In the genomic region with DNA sequence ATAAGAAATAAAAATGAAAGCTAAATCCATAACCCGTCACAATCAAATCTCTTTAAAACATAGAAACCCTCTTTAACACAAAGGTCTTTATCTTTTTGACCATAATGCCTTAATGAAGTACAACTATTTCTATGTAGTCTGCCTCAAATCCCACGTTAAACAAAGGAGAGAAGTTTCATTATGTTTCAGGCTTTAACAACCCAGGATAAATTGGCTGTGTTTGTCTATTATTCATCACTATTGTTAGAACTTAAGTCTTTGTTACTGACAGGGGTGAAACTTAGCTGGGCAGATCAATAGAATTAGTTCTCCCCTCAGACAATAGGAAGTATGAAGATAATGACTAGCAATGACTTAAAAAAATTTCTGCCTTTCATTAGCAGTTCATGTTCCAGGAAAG, we compare ENCODE assay signal across 20 cellular contexts. TPM values are rescaled to one million over a fixed set of nuclear protein-coding genes. Genes with fewer than 3 reads are reported as not detected.
DNase-seq lines count a peak whose midpoint lies in the region; ATAC-seq, FAIRE-seq and TF ChIP-seq lines count a peak whose summit lies in the region.
"Had no signal": no experiment of that assay in that cellular context is flagged by ENCODE, and none has a peak within 500 bp of the region (broad histone marks: within the 10 kb centered on the region; RNA-seq: fewer than 3 reads in every experiment).

No MANE protein-coding gene starts in this region.

- H3K79me2 ChIP-seq in GM12878 (ENCODE audit: control insufficient read depth, insufficient read depth, low read length): no peaks in the 10 kb centered on the region

- H3K36me3 ChIP-seq in GM06990 (ENCODE audit: control insufficient read depth, insufficient read depth, low read length) (no peaks in the 10 kb centered on the region), GM12878 (ENCODE audit: control insufficient read depth in 2 of 2, insufficient read depth in 2 of 2, low read length in 1 of 2) (no peaks in the 10 kb centered on the region), ascending aorta (no peaks in the 10 kb centered on the region)

- H3K4me1 ChIP-seq in GM12878 (ENCODE audit: control insufficient read depth, insufficient read depth, low read length) (no peaks in the 10 kb centered on the region), ascending aorta (peaks cover 6 to 10% of the 10 kb centered on the region in 2 donors)
- H3K4me1 ChIP-seq: Caco-2 had no signal

- DNase-seq in GM06990 (ENCODE audit: extremely low read depth, insufficient read length) (peak; percentile 55), GM12878 (ENCODE audit: low read depth, low spot score) (no peak), mesothelial cell of epicardium (ENCODE audit: low spot score in 2 of 2, unreplicated experiment in 2 of 2) (no peak), progenitor cell of endocrine pancreas (ENCODE audit: low spot score, unreplicated experiment) (no peak), mucosa of gallbladder (ENCODE audit: low spot score) (no peak), ascending aorta (ENCODE audit: low spot score in 2 of 2) (no peak), HuH-7.5 (ENCODE audit: low spot score) (no peak), mesenteric fat pad (ENCODE audit: low spot score) (no peak)
- DNase-seq: ACHN; Caco-2; CD4-positive, alpha-beta T cell; H7; HFFc6 had no signal

- peaks cover 3% of the 10 kb centered on the region for H3K9me3 Mint-ChIP-seq in mesothelial cell of epicardium
- no peaks in the 10 kb centered on the region for H3K9me3 Mint-ChIP-seq in progenitor cell of endocrine pancreas (ENCODE audit: low read depth)
- H3K9me3 Mint-ChIP-seq: CD4-positive, alpha-beta T cell; GM23338; HFFc6 had no signal

- H4K20me1 ChIP-seq in GM12878 (ENCODE audit: control insufficient read depth, insufficient read depth): no peaks in the 10 kb centered on the region

- no peak for ATAC-seq in GM12878
- ATAC-seq: GM23338, HCT116 had no signal

- no peak overlapping the region for H2AFZ ChIP-seq in GM12878 (ENCODE audit: control insufficient read depth, low read depth, low read length)
- H2AFZ ChIP-seq: GM23338 had no signal

- H3K27ac Mint-ChIP-seq in mesothelial cell of epicardium (peak overlapping the region; percentile 68), progenitor cell of endocrine pancreas (peak overlapping the region; percentile 35)
- H3K27ac Mint-ChIP-seq: GM23338, HFFc6 had no signal

- intact Hi-C loops in GM12878 (cut with micrococcal nuclease; ENCODE audit: unreplicated experiment): no loop called here
- intact Hi-C loops in ascending aorta (cut with DNase I): loop anchor here (5.0 kb wide), 1 partner anchor 36 kb away; no protein-coding TSS in a partner anchor

- in situ Hi-C loops in GM12878 (cut with MboI): no loop called here

- H3K27me3 Mint-ChIP-seq in mesothelial cell of epicardium (ENCODE audit: low read depth): no peaks in the 10 kb centered on the region
- H3K27me3 Mint-ChIP-seq in progenitor cell of endocrine pancreas: peaks cover 6% of the 10 kb centered on the region

- no TSS peak for BruUV-seq in GM12878 (replicated peaks; lab: Mats Ljungman, UMichigan)

- H3K27me3 ChIP-seq in GM06990 (replicated peaks; ENCODE audit: control insufficient read depth, insufficient read depth, low read length) (no peaks in the 10 kb centered on the region; the same call in 1 of the 2 replicates), GM12878 (replicated peaks in 1 of 2; ENCODE audit: control insufficient read depth in 2 of 2, insufficient read depth in 2 of 2, low read length in 1 of 2) (no peaks in the 10 kb centered on the region; a peak in 1 of 4 replicates), ascending aorta (no peaks in the 10 kb centered on the region)

- TF ChIP-seq CTCF in GM06990 (IDR thresholded peaks at IDR 0.05; ENCODE audit: insufficient read depth, low read length, poor library complexity, severe bottlenecking) (no peak), GM12878 (IDR thresholded peaks at IDR 0.05 in 2 of 3, conservative IDR thresholded peaks at IDR 0.05 in 1 of 3; ENCODE audit: control insufficient read depth in 2 of 3, extremely low read depth in 1 of 3, insufficient read depth in 1 of 3, low read depth in 3 of 3, low read length in 3 of 3) (no peak), mesothelial cell of epicardium (IDR thresholded peaks at IDR 0.05; ENCODE audit: unreplicated experiment) (no peak), progenitor cell of endocrine pancreas (IDR thresholded peaks at IDR 0.05; ENCODE audit: unreplicated experiment) (no peak), ascending aorta (IDR thresholded peaks at IDR 0.05) (no peak)

- RAD21 ChIA-PET in GM12878 (lab: Charles Lee; ENCODE audit: unreplicated experiment): no interaction called here

- H3K4me3 ChIP-seq in GM06990 (replicated peaks; ENCODE audit: low read depth, low read length): no peak overlapping the region
- H3K4me3 ChIP-seq in GM12878: no peak overlapping the region
- H3K4me3 ChIP-seq in ascending aorta: no peak overlapping the region
- H3K4me3 ChIP-seq: GM23338 had no signal

- TF ChIP-seq POLR2A in GM12878 (IDR thresholded peaks at IDR 0.05; ENCODE audit: low read depth, low read length): no peak

- H3K36me3 Mint-ChIP-seq in mesothelial cell of epicardium: no peaks in the 10 kb centered on the region
- no peaks in the 10 kb centered on the region for H3K36me3 Mint-ChIP-seq in progenitor cell of endocrine pancreas (ENCODE audit: insufficient read depth)

- WGBS in GM12878 (ENCODE audit: insufficient coverage, insufficient replicate concordance, low lambda C conversion rate, missing lambda C conversion rate): 45% methylated on average over 2 of the region's 2 CpGs

- POLR2A ChIA-PET in GM12878 (lab: Charles Lee): no interaction called here

- SMC1A ChIA-PET in GM12878 (lab: Charles Lee; ENCODE audit: uncharacterized antibody, unreplicated experiment): interaction anchor here (1.2 kb wide), 1 partner anchor 22 kb away, joined by 3 read pairs; no protein-coding TSS in a partner anchor

- no peak for FAIRE-seq in GM12878 (lab: Jason Lieb, UNC)
- FAIRE-seq: D721Med, G401.6, HTR-8/SVneo had no signal

- no peak for TF ChIP-seq RAD21 in GM12878 (IDR thresholded peaks at IDR 0.05; ENCODE audit: insufficient read depth, low read depth, low read length)

- TF ChIP-seq EP300 in GM12878 (IDR thresholded peaks at IDR 0.05; ENCODE audit: borderline replicate concordance in 1 of 2, control insufficient read depth in 1 of 2, low read depth in 2 of 2, low read length in 2 of 2): no peak

- H3K4me1 Mint-ChIP-seq in mesothelial cell of epicardium: peaks cover 54% of the 10 kb centered on the region
- H3K4me1 Mint-ChIP-seq in progenitor cell of endocrine pancreas (ENCODE audit: low read depth): peaks cover 20% of the 10 kb centered on the region

- H3K27ac ChIP-seq in GM12878 (ENCODE audit: control insufficient read depth, insufficient read depth) (no peak overlapping the region), ascending aorta (no peak overlapping the region)
- H3K27ac ChIP-seq: C4-2B had no signal

- no peak overlapping the region for H3K9ac ChIP-seq in GM12878 (ENCODE audit: control insufficient read depth, insufficient read depth, low read length)

- CTCF ChIA-PET in GM12878 (lab: Yijun Ruan, JAX): no interaction called here

- H3K4me3 Mint-ChIP-seq in mesothelial cell of epicardium: no peak overlapping the region
- no peak overlapping the region for H3K4me3 Mint-ChIP-seq in progenitor cell of endocrine pancreas (ENCODE audit: low read depth)
- H3K4me3 Mint-ChIP-seq: CD4-positive, alpha-beta T cell; GM23338; HFFc6 had no signal

- no peaks in the 10 kb centered on the region for H3K9me3 ChIP-seq in GM12878 (replicated peaks; ENCODE audit: control insufficient read depth, insufficient read depth, low read length)
- H3K9me3 ChIP-seq in ascending aorta: no peaks in the 10 kb centered on the region
- H3K9me3 ChIP-seq: Caco-2 had no signal

- no peak overlapping the region for H3K4me2 ChIP-seq in GM12878 (ENCODE audit: control insufficient read depth, insufficient read depth)
- H3K4me2 ChIP-seq: GM23338 had no signal

RNA-seq across cellular contexts. Expression of a gene that starts 10.1 kb away (rescaled TPM):
- total RNA-seq in GM12878 (2013; cell fraction: nucleolus; rRNA removed): 0.84 TPM in 1 of 2 replicates, not detected in the other
- not detected in 2 replicates for total RNA-seq in GM12878 (2014; rRNA removed)
- not detected in 2 replicates for total RNA-seq in GM12878 (2014; rRNA removed; fragmentation: Illumina TruSeq; extraction: Trizol)
- total RNA-seq in GM12878 (2021): not detected in 2 replicates
- not detected for polyA plus RNA-seq in GM12878 (2011; ENCODE audit: low read depth)
- polyA plus RNA-seq in GM12878 (2011; rRNA removed): 0.17 and 0.20 TPM in 2 replicates
- polyA plus RNA-seq in GM12878 (2011; cell fraction: cytosol; rRNA removed): 0.10 and 0.13 TPM in 2 replicates
- 0.10 TPM in 1 of 2 replicates, not detected in the other for polyA plus RNA-seq in GM12878 (2011; cell fraction: nucleus; rRNA removed)
- not detected in 2 replicates for polyA plus RNA-seq in GM12878 (2012)
- not detected in 2 replicates for polyA plus RNA-seq in GM12878 (2014; fragmentation: Illumina TruSeq; extraction: Trizol)
- polyA plus RNA-seq in GM12878 (2014; fragmentation: Nextera tagmentation; extraction: Ambion mirVana): not detected
- not detected in 2 replicates for polyA plus RNA-seq in GM12878 (2014; rRNA removed)
- polyA plus RNA-seq in GM12878 (2016; fragmentation: Nextera tagmentation; extraction: Ambion mirVana): not detected
- 0.51 and 0.77 TPM in 2 replicates for polyA minus RNA-seq in GM12878 (2011; rRNA and poly(A)+ RNA removed)
- not detected in 2 replicates for polyA minus RNA-seq in GM12878 (2011; cell fraction: cytosol; rRNA and poly(A)+ RNA removed)
- polyA minus RNA-seq in GM12878 (2011; cell fraction: nucleus; rRNA and poly(A)+ RNA removed): 0.36 TPM in 1 of 2 replicates, not detected in the other
- total RNA-seq in mesothelial cell of epicardium: 25.5 to 28.1 TPM (median 25.7 TPM) in 3 replicates
- total RNA-seq in progenitor cell of endocrine pancreas: 10.0 and 14.8 TPM in 2 replicates
- 15.7 TPM for total RNA-seq in mucosa of gallbladder
- 2.0 TPM for total RNA-seq in ascending aorta
- 1.2 TPM for total RNA-seq in mesenteric fat pad
- total RNA-seq: A172; Caco-2; CD4-positive, alpha-beta T cell; HFFc6 had no signal
- polyA plus RNA-seq: GM23338 had no signal

RNA-seq across cellular contexts. Expression of a gene that starts 47.1 kb away (rescaled TPM):
- total RNA-seq in GM12878 (2013; cell fraction: nucleolus; rRNA removed): not detected in 2 replicates
- total RNA-seq in GM12878 (2014; rRNA removed): not detected in 2 replicates
- not detected in 2 replicates for total RNA-seq in GM12878 (2014; rRNA removed; fragmentation: Illumina TruSeq; extraction: Trizol)
- total RNA-seq in GM12878 (2021): 0.13 TPM in 1 of 2 replicates, not detected in the other
- polyA plus RNA-seq in GM12878 (2011; ENCODE audit: low read depth): not detected
- polyA plus RNA-seq in GM12878 (2011; rRNA removed): 0.14 and 0.24 TPM in 2 replicates
- 0.07 and 0.20 TPM in 2 replicates for polyA plus RNA-seq in GM12878 (2011; cell fraction: cytosol; rRNA removed)
- polyA plus RNA-seq in GM12878 (2011; cell fraction: nucleus; rRNA removed): 0.24 TPM in 1 of 2 replicates, not detected in the other
- polyA plus RNA-seq in GM12878 (2012): not detected in 2 replicates
- polyA plus RNA-seq in GM12878 (2014; fragmentation: Illumina TruSeq; extraction: Trizol): 0.04 TPM in 1 of 2 replicates, not detected in the other
- not detected for polyA plus RNA-seq in GM12878 (2014; fragmentation: Nextera tagmentation; extraction: Ambion mirVana)
- polyA plus RNA-seq in GM12878 (2014; rRNA removed): 0.05 TPM in 1 of 2 replicates, not detected in the other
- polyA plus RNA-seq in GM12878 (2016; fragmentation: Nextera tagmentation; extraction: Ambion mirVana): not detected
- polyA minus RNA-seq in GM12878 (2011; rRNA and poly(A)+ RNA removed): 0.10 and 0.15 TPM in 2 replicates
- polyA minus RNA-seq in GM12878 (2011; cell fraction: cytosol; rRNA and poly(A)+ RNA removed): not detected in 2 replicates
- polyA minus RNA-seq in GM12878 (2011; cell fraction: nucleus; rRNA and poly(A)+ RNA removed): not detected in 2 replicates
- total RNA-seq in mesothelial cell of epicardium: not detected in 3 replicates
- not detected in 2 replicates for total RNA-seq in progenitor cell of endocrine pancreas
- total RNA-seq in mucosa of gallbladder: 5.6 TPM
- total RNA-seq in ascending aorta: 0.32 TPM
- 3.2 TPM for total RNA-seq in mesenteric fat pad
- total RNA-seq: Caco-2; CD4-positive, alpha-beta T cell; H7 had no signal
- polyA plus RNA-seq: GM23338 had no signal
